14 cellular contexts compared by ENCODE assay signal in the genomic region with DNA sequence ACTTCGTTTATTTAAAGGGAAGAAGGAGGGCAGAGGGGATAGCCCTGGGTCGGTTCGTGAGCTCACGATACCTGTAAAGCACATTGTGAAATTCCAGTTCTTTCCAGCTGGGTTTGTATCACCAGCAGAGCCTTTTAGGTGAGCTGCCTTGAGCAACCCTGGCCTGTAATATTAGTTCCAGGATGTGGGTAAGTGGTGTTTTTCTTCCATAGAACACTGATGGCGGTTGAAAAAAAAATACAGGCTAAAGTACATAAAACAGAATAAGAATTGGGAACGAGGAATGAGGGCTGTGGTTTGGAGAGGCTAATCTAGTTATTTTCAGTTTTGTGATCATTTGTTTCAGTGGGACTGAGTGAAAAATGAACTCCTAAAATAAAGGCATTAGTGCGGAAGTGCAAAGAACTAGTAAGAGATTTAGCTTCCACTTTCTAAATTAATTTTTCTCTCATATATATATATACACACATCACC. TPM values are rescaled to one million over a fixed set of nuclear protein-coding genes. Genes with fewer than 3 reads are reported as not detected.
DNase-seq lines count a peak whose midpoint lies in the region; ATAC-seq, FAIRE-seq and TF ChIP-seq lines count a peak whose summit lies in the region.
"Had no signal": no experiment of that assay in that cellular context is flagged by ENCODE, and none has a peak within 500 bp of the region (broad histone marks: within the 10 kb centered on the region; RNA-seq: fewer than 3 reads in every experiment).

No MANE protein-coding gene starts in this region.

- BruUV-seq in HepG2 (replicated peaks; lab: Mats Ljungman, UMichigan), result no TSS peak
- no TSS peak for BruUV-seq in mammary epithelial cell (replicated peaks; lab: Mats Ljungman, UMichigan)

- TF ChIP-seq CTCF in HepG2 (CRISPR knock-in tag; IDR thresholded peaks at IDR 0.05) (no peak), mammary epithelial cell (conservative IDR thresholded peaks at IDR 0.05 in 1 of 2, IDR thresholded peaks at IDR 0.05 in 1 of 2; ENCODE audit: extremely low read depth in 1 of 2, insufficient read depth in 1 of 2, low read depth in 1 of 2, low read length in 2 of 2) (no peak)

- FAIRE-seq in HepG2 (lab: Jason Lieb, UNC), result peak; percentile 70

- H3K36me3 ChIP-seq in BLaER1 treated with 17β-estradiol and CSF1 and Interleukin-3, amounts not matched to agents 10 nM and 100 nM, result peaks cover 0 to 48% (median 15%) of the 10 kb centered on the region in 11 experiments; a peak in 8 of 22 replicates
- H3K36me3 ChIP-seq in HepG2 (replicated peaks in 1 of 2; ENCODE audit: control insufficient read depth in 1 of 2, insufficient read depth in 2 of 2, low read length in 2 of 2), result no peaks in the 10 kb centered on the region; a peak in 3 of 5 replicates
- no peaks in the 10 kb centered on the region for H3K36me3 ChIP-seq in mammary epithelial cell (ENCODE audit: insufficient read depth, low read length)

- peak overlapping the region in 10 of 11 experiments; percentile 24 to 92 (median 66); a peak in 19 of 22 replicates for H3K27ac ChIP-seq in BLaER1 treated with 17β-estradiol and CSF1 and Interleukin-3, amounts not matched to agents 10 nM and 100 nM
- H3K27ac ChIP-seq in HepG2 (ENCODE audit: extremely low read length, insufficient read depth, low read length) (peak overlapping the region; percentile 50), mammary epithelial cell (ENCODE audit: insufficient read depth, low read depth, low read length) (no peak overlapping the region)
- H3K27ac ChIP-seq: C4-2B had no signal

- peaks cover 0 to 31% (median 10%) of the 10 kb centered on the region in 11 experiments; a peak in 10 of 22 replicates for H3K9me3 ChIP-seq in BLaER1 treated with 17β-estradiol and CSF1 and Interleukin-3, amounts not matched to agents 10 nM and 100 nM (replicated peaks in 1 of 11)
- H3K9me3 ChIP-seq in HepG2 (ENCODE audit: low read length) (no peaks in the 10 kb centered on the region), mammary epithelial cell (replicated peaks; ENCODE audit: insufficient read depth, low read length) (no peaks in the 10 kb centered on the region)

- H3K9ac ChIP-seq in BLaER1 treated with 17β-estradiol and CSF1 and Interleukin-3, amounts not matched to agents 10 nM and 100 nM, result peak overlapping the region in 7 of 11 experiments; percentile 13 to 47 (median 30); a peak in 12 of 22 replicates
- H3K9ac ChIP-seq in HepG2 (ENCODE audit: insufficient read depth, low read depth, low read length) (no peak overlapping the region), mammary epithelial cell (ENCODE audit: insufficient read depth, low read length) (no peak overlapping the region)

- H3K9me3 Mint-ChIP-seq in activated naive CD8-positive, alpha-beta T cell treated with anti-CD3 and anti-CD28 coated beads, Interleukin-2, amount 10 ng/mL, durations not matched to agents 7 days and 5 days, result no peaks in the 10 kb centered on the region
- H3K9me3 Mint-ChIP-seq: dendritic cell treated with granulocyte-macrophage colony-stimulating factor and Interleukin-4, amounts not matched to agents 40 ng/mL and 50 ng/mL, for 4 days; stimulated activated naive B cell treated with anti-CD40 and anti-IgM and Interleukin-4, amounts not matched to agents 10 μg/mL and 1 μg/mL and 100 μg/mL, for 72 hours; WTC11 had no signal

- intact Hi-C loops in HepG2 (cut with micrococcal nuclease; ENCODE audit: unreplicated experiment) (no loop called here), mammary epithelial cell (cut with micrococcal nuclease) (no loop called here)

- TF ChIP-seq RAD21 in HepG2 (CRISPR knock-in tag; IDR thresholded peaks at IDR 0.05), result no peak

- H3K27ac Mint-ChIP-seq in activated naive CD8-positive, alpha-beta T cell treated with anti-CD3 and anti-CD28 coated beads, Interleukin-2, amount 10 ng/mL, durations not matched to agents 7 days and 5 days, result no peak overlapping the region
- H3K27ac Mint-ChIP-seq: dendritic cell treated with granulocyte-macrophage colony-stimulating factor and Interleukin-4, amounts not matched to agents 40 ng/mL and 50 ng/mL, for 4 days; stimulated activated naive B cell treated with anti-CD40 and anti-IgM and Interleukin-4, amounts not matched to agents 10 μg/mL and 1 μg/mL and 100 μg/mL, for 72 hours; WTC11 had no signal

- dilution Hi-C loops in mammary epithelial cell (cut with HindIII; ENCODE audit: low sequenced_read_pairs), result no loop called here

- no peak overlapping the region for H2AFZ ChIP-seq in HepG2 (ENCODE audit: low read length)
- no peak overlapping the region for H2AFZ ChIP-seq in mammary epithelial cell (ENCODE audit: low read depth, low read length)

- no peak for TF ChIP-seq POLR2A in HepG2 (IDR thresholded peaks at IDR 0.05; ENCODE audit: insufficient read depth in 1 of 2, low read depth in 2 of 2, low read length in 2 of 2)

- H3K4me1 ChIP-seq in BLaER1 treated with 17β-estradiol and CSF1 and Interleukin-3, amounts not matched to agents 10 nM and 100 nM, result peaks cover 61 to 93% (median 83%) of the 10 kb centered on the region in 10 experiments
- H3K4me1 ChIP-seq in HepG2 (ENCODE audit: insufficient read depth, low read length), result peaks cover 100% of the 10 kb centered on the region
- no peaks in the 10 kb centered on the region for H3K4me1 ChIP-seq in mammary epithelial cell (ENCODE audit: insufficient read depth, low read length)

- 39% methylated on average over 7 of the region's 7 CpGs for WGBS in HepG2 (ENCODE audit: low lambda C conversion rate)
- 79% methylated on average over 7 of the region's 7 CpGs for WGBS in mammary epithelial cell (ENCODE audit: low coverage, missing lambda C conversion rate)

- peaks cover 0 to 11% (median 0%) of the 10 kb centered on the region in 11 experiments; a peak in 3 of 22 replicates for H4K20me1 ChIP-seq in BLaER1 treated with 17β-estradiol and CSF1 and Interleukin-3, amounts not matched to agents 10 nM and 100 nM
- H4K20me1 ChIP-seq in HepG2 (ENCODE audit: insufficient read depth, low read length) (peaks cover 29% of the 10 kb centered on the region), mammary epithelial cell (ENCODE audit: insufficient read depth, low read length) (no peaks in the 10 kb centered on the region)

- H3K4me3 ChIP-seq in BLaER1 treated with 17β-estradiol and CSF1 and Interleukin-3, amounts not matched to agents 10 nM and 100 nM, result no peak overlapping the region; a peak in 1 of 20 replicates
- H3K4me3 ChIP-seq in HepG2 (replicated peaks in 1 of 3; ENCODE audit: insufficient read depth in 1 of 3, low read depth in 2 of 3, low read length in 3 of 3), result peak overlapping the region in 1 of 3 experiments; percentile 17; a peak in 1 of 6 replicates
- no peak overlapping the region for H3K4me3 ChIP-seq in mammary epithelial cell (replicated peaks in 1 of 3; ENCODE audit: insufficient read depth in 1 of 3, low read depth in 2 of 3, low read length in 3 of 3)

- peaks cover 8% of the 10 kb centered on the region for H3K27me3 Mint-ChIP-seq in activated naive CD8-positive, alpha-beta T cell treated with anti-CD3 and anti-CD28 coated beads, Interleukin-2, amount 10 ng/mL, durations not matched to agents 7 days and 5 days
- H3K27me3 Mint-ChIP-seq: dendritic cell treated with granulocyte-macrophage colony-stimulating factor and Interleukin-4, amounts not matched to agents 40 ng/mL and 50 ng/mL, for 4 days had no signal

- peak overlapping the region; percentile 11 for H3K4me3 Mint-ChIP-seq in activated naive CD8-positive, alpha-beta T cell treated with anti-CD3 and anti-CD28 coated beads, Interleukin-2, amount 10 ng/mL, durations not matched to agents 7 days and 5 days
- H3K4me3 Mint-ChIP-seq: dendritic cell treated with granulocyte-macrophage colony-stimulating factor and Interleukin-4, amounts not matched to agents 40 ng/mL and 50 ng/mL, for 4 days; stimulated activated naive B cell treated with anti-CD40 and anti-IgM and Interleukin-4, amounts not matched to agents 10 μg/mL and 1 μg/mL and 100 μg/mL, for 72 hours; WTC11 had no signal

- H3K4me1 Mint-ChIP-seq in activated naive CD8-positive, alpha-beta T cell treated with anti-CD3 and anti-CD28 coated beads, Interleukin-2, amount 10 ng/mL, durations not matched to agents 7 days and 5 days, result peaks cover 23% of the 10 kb centered on the region

- DNase-seq in activated naive CD8-positive, alpha-beta T cell treated with anti-CD3 and anti-CD28 coated beads, Interleukin-2, amount 10 ng/mL, durations not matched to agents 7 days and 5 days, result no peak
- DNase-seq in HepG2 (ENCODE audit: low spot score) (peak; percentile 34), epidermal melanocyte (ENCODE audit: insufficient read length, low spot score) (no peak), mammary epithelial cell (no peak)
- DNase-seq in stimulated activated CD4-positive, alpha-beta T cell treated with anti-CD3 and anti-CD28 coated beads, Interleukin-2, amount 100 ng/mL, for 24 hours, result no peak
- DNase-seq: activated naive CD4-positive, alpha-beta T cell; GF-D8; stimulated activated CD4-positive, alpha-beta T cell treated with anti-CD3 and anti-CD28 coated beads, Interleukin-2, amount 100 ng/mL, for 48 hours; stimulated activated naive B cell treated with anti-CD40 and anti-IgM and Interleukin-4, amounts not matched to agents 10 μg/mL and 1 μg/mL and 100 μg/mL, for 72 hours had no signal

- H3K79me2 ChIP-seq in HepG2 (ENCODE audit: insufficient read depth, low read length) (peaks cover 99% of the 10 kb centered on the region), mammary epithelial cell (ENCODE audit: insufficient read depth, low read length) (no peaks in the 10 kb centered on the region)

- H3K36me3 Mint-ChIP-seq in activated naive CD8-positive, alpha-beta T cell treated with anti-CD3 and anti-CD28 coated beads, Interleukin-2, amount 10 ng/mL, durations not matched to agents 7 days and 5 days, result peaks cover 13% of the 10 kb centered on the region

- CTCF ChIA-PET in HepG2 (lab: Yijun Ruan, JAX; ENCODE audit: low intra/inter-chr PET ratio, low total read pairs) (no interaction called here), mammary epithelial cell (lab: Charles Lee; ENCODE audit: low non-redundant PET) (no interaction called here)

- in situ Hi-C loops in HepG2 (cut with HindIII; ENCODE audit: extremely low pct_ligation_motif_present, low pct_unique_long_range_greater_than_20kb), result no loop called here
- in situ Hi-C loops in mammary epithelial cell (cut with MboI; ENCODE audit: low sequenced_read_pairs in 2 of 2), result loop anchor here (25.0 kb wide), 3 partner anchors 616 to 984 kb away; no protein-coding TSS in a partner anchor

- no peaks in the 10 kb centered on the region for H3K27me3 ChIP-seq in BLaER1 treated with 17β-estradiol and CSF1 and Interleukin-3, amounts not matched to agents 10 nM and 100 nM
- H3K27me3 ChIP-seq in HepG2 (ENCODE audit: control insufficient read depth in 1 of 2, insufficient read depth in 2 of 2, low read length in 2 of 2) (no peaks in the 10 kb centered on the region), mammary epithelial cell (ENCODE audit: insufficient read depth, low read length) (no peaks in the 10 kb centered on the region)

- TF ChIP-seq EP300 in HepG2 (IDR thresholded peaks at IDR 0.05; ENCODE audit: low read depth in 2 of 2, low read length in 2 of 2), result peak in 1 of 2 experiments; percentile 20; a peak in 1 of 4 replicates
- TF ChIP-seq EP300 in HepG2 (CRISPR knock-in tag; IDR thresholded peaks at IDR 0.05; ENCODE audit: borderline replicate concordance), result no peak

- H3K4me2 ChIP-seq in BLaER1 treated with 17β-estradiol and CSF1 and Interleukin-3, amounts not matched to agents 10 nM and 100 nM, result peak overlapping the region; percentile 66 to 97 (median 91)
- H3K4me2 ChIP-seq in HepG2 (ENCODE audit: low read depth, low read length), result peak overlapping the region; percentile 57
- H3K4me2 ChIP-seq in mammary epithelial cell (ENCODE audit: insufficient read depth, low read depth, low read length), result no peak overlapping the region

- POLR2A ChIA-PET in activated naive CD8-positive, alpha-beta T cell treated with anti-CD3 and anti-CD28 coated beads, Interleukin-2, amount 10 ng/mL, durations not matched to agents 7 days and 5 days (lab: Charles Lee), result no interaction called here
- POLR2A ChIA-PET in HepG2 (lab: Yijun Ruan, JAX), result interaction anchor here (0.6 to 4.5 kb wide), 6 partner anchors 9 to 60 kb away, joined by 3 to 45 read pairs (median 4); no protein-coding TSS in a partner anchor

- ATAC-seq in GM18502 (IDR thresholded peaks at IDR 0.05; ENCODE audit: poor library complexity, unreplicated experiment) (peak; percentile 53), HepG2 (peak; percentile 46)
- no peak for ATAC-seq in activated naive CD8-positive, alpha-beta T cell treated with anti-CD3 and anti-CD28 coated beads, Interleukin-2, amount 10 ng/mL, durations not matched to agents 7 days and 5 days (ENCODE audit: low read depth)
- ATAC-seq: stimulated activated naive B cell treated with anti-CD40 and anti-IgM and Interleukin-4, amounts not matched to agents 10 μg/mL and 1 μg/mL and 100 μg/mL, for 72 hours; WTC11 had no signal

RNA-seq across cellular contexts. Expression of a gene that starts 20.6 kb away (rescaled TPM):
- total RNA-seq in activated naive CD8-positive, alpha-beta T cell treated with anti-CD3 and anti-CD28 coated beads, Interleukin-2, amount 10 ng/mL, durations not matched to agents 7 days and 5 days, result 10 to 100 TPM in 1 of 2 experiments, 1 to 10 TPM in 1; 9.3 to 10.0 TPM
- 35.3 and 39.5 TPM in 2 replicates for total RNA-seq in HepG2 (2016; rRNA removed; fragmentation: Illumina TruSeq; extraction: Trizol)
- total RNA-seq in HepG2 (2016; cell fraction: cytosol; rRNA removed; fragmentation: Illumina TruSeq; extraction: Trizol; ENCODE audit: low read depth), result 5.0 and 5.5 TPM in 2 replicates
- 33.5 and 37.1 TPM in 2 replicates for total RNA-seq in HepG2 (2016; cell fraction: insoluble cytoplasmic fraction; rRNA removed; fragmentation: Illumina TruSeq; extraction: Trizol)
- 21.9 and 24.5 TPM in 2 replicates for total RNA-seq in HepG2 (2016; cell fraction: membrane; rRNA removed; fragmentation: Illumina TruSeq; extraction: Trizol)
- total RNA-seq in HepG2 (2016; cell fraction: nucleus; rRNA removed; fragmentation: Illumina TruSeq; extraction: Trizol), result 34.7 and 37.1 TPM in 2 replicates
- 14.6 and 15.7 TPM in 2 replicates for polyA plus RNA-seq in HepG2 (2011; rRNA removed)
- 10.2 and 10.4 TPM in 2 replicates for polyA plus RNA-seq in HepG2 (2011; cell fraction: cytosol; rRNA removed)
- polyA plus RNA-seq in HepG2 (2011; cell fraction: nucleus; rRNA removed), result 16.6 and 20.5 TPM in 2 replicates
- polyA plus RNA-seq in HepG2 (2012), result 15.3 and 18.6 TPM in 2 replicates
- 1.9 and 2.3 TPM in 2 replicates for polyA plus RNA-seq in HepG2 (2016; cell fraction: cytosol; fragmentation: Illumina TruSeq; extraction: Trizol; ENCODE audit: low read depth)
- polyA plus RNA-seq in HepG2 (2016; cell fraction: insoluble cytoplasmic fraction; fragmentation: Illumina TruSeq; extraction: Trizol; ENCODE audit: low read depth), result 19.7 and 21.9 TPM in 2 replicates
- polyA plus RNA-seq in HepG2 (2016; cell fraction: membrane; fragmentation: Illumina TruSeq; extraction: Trizol; ENCODE audit: low read depth), result 7.2 and 7.3 TPM in 2 replicates
- 39.2 and 41.9 TPM in 2 replicates for polyA plus RNA-seq in HepG2 (2016; cell fraction: nucleus; fragmentation: Illumina TruSeq; extraction: Trizol; ENCODE audit: insufficient read depth, low read depth)
- 67.6 TPM in 1 of 2 replicates, not detected in the other for polyA minus RNA-seq in HepG2 (2011; rRNA and poly(A)+ RNA removed; ENCODE audit: low replicate concordance)
- polyA minus RNA-seq in HepG2 (2011; cell fraction: cytosol; rRNA and poly(A)+ RNA removed), result 34.2 and 35.7 TPM in 2 replicates
- polyA minus RNA-seq in HepG2 (2011; cell fraction: nucleus; rRNA and poly(A)+ RNA removed), result 25.6 and 26.4 TPM in 2 replicates
- total RNA-seq in mammary epithelial cell, result 10 to 100 TPM in 1 of 2 donors, 1 to 10 TPM in 1; 4.0 to 14.7 TPM
- polyA plus RNA-seq in mammary epithelial cell, result 1.5 TPM
- 0.98 TPM for polyA minus RNA-seq in mammary epithelial cell

Comparison
In these comparisons a context has a peak if more than half of its experiments do, and no peak if none do; other contexts are left out.
1. H3K9ac ChIP-seq: peak in BLaER1 treated with 17β-estradiol and CSF1 and Interleukin-3, amounts not matched to agents 10 nM and 100 nM (7 of 11); none in HepG2 (single experiment) and mammary epithelial cell (single experiment).